In genomic region chr2:108855194-108855593, GRCh38 we compare ENCODE assay signal across 2 cellular contexts.
TF ChIP-seq lines count a peak whose summit lies in the region.

No MANE protein-coding gene starts in this region.

TF ChIP-seq in GM12878, 131 proteins besides CTCF, POLR2A, EP300 and RAD21 (continued from another document):
- no peak for TF ChIP-seq HSF1 (IDR thresholded peaks at IDR 0.05; ENCODE audit: low read depth, low read length)

TF ChIP-seq in HEK293T, 16 proteins besides CTCF, POLR2A, EP300 and RAD21 (continued from another document):
- TF ChIP-seq PKNOX1 (IDR thresholded peaks at IDR 0.05) (no peak), FOXK2 (IDR thresholded peaks at IDR 0.05) (no peak), SP1 (IDR thresholded peaks at IDR 0.05) (no peak), TARDBP (IDR thresholded peaks at IDR 0.05) (no peak), L3MBTL2 (conservative IDR thresholded peaks at IDR 0.05) (no peak), FOXM1 (IDR thresholded peaks at IDR 0.05; ENCODE audit: borderline replicate concordance) (no peak), ARNT (IDR thresholded peaks at IDR 0.05) (no peak), ZNF384 (IDR thresholded peaks at IDR 0.05) (no peak), CTBP1 (IDR thresholded peaks at IDR 0.05; ENCODE audit: borderline replicate concordance) (no peak), FOXA1 (IDR thresholded peaks at IDR 0.05) (no peak), SUZ12 (IDR thresholded peaks at IDR 0.05) (no peak), BHLHE40 (IDR thresholded peaks at IDR 0.05; ENCODE audit: borderline replicate concordance) (no peak)
